17 cellular contexts compared by ENCODE assay signal in the genomic region with DNA sequence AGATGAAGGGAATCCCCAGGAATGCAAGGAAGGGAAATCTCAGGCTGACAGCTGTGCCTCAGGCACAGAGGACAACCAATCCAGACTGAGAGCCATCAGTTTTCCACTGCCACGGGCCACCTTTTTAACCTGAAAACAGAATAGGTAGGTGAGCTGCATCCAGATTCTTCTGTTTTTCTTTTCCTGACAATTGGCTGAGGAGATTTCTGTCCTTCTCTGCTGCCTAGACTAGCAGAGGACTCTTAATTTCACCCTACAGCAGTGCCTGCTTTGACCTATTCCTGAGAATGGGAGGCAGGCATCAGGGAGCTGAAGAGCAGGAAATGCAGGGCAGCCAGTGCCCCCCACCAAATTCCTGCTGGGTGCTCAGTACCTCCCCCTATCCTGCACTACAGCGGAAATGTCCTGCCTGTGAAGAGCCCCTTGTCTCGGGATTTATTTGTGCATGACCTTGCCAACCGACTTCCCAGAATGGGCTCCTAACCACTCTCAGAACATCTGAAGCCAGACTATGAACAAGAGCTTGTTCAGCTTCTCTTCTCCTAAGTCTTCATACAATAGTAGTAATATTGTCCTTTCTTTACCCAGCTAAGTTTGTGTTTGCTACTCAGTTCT.
DNase-seq lines count a peak whose midpoint lies in the region; ATAC-seq, FAIRE-seq and TF ChIP-seq lines count a peak whose summit lies in the region.
"Had no signal": no experiment of that assay in that cellular context is flagged by ENCODE, and none has a peak within 500 bp of the region (broad histone marks: within the 10 kb centered on the region; RNA-seq: fewer than 3 reads in every experiment).

No MANE protein-coding gene starts in this region.

- no peak overlapping the region for H4K5ac ChIP-seq in H1 (ENCODE audit: insufficient read length, low read depth, low read length)

- H4K91ac ChIP-seq in H1 (replicated peaks; ENCODE audit: insufficient read length, low read length) (no peak overlapping the region), trophoblast cell (ENCODE audit: low read depth, low read length) (peak overlapping the region; percentile 24)

- H3K14ac ChIP-seq in H1 (ENCODE audit: insufficient read length) (no peak overlapping the region), trophoblast cell (ENCODE audit: low read length) (no peak overlapping the region)

- no peak overlapping the region for H2BK20ac ChIP-seq in H1 (ENCODE audit: low read length)

- H3K18ac ChIP-seq in H1 (ENCODE audit: extremely low read depth, low read length), result no peak overlapping the region
- peak overlapping the region; percentile 30 for H3K18ac ChIP-seq in trophoblast cell (ENCODE audit: low read length)

- peak overlapping the region; percentile 40; the same call in 1 of the 2 replicates for H3K27ac Mint-ChIP-seq in GM23338
- no peak overlapping the region for H3K27ac Mint-ChIP-seq in progenitor cell of endocrine pancreas
- no peak overlapping the region for H3K27ac Mint-ChIP-seq in stimulated activated memory B cell treated with anti-CD40 and anti-IgM and Interleukin-4, amounts not matched to agents 10 μg/mL and 1 μg/mL and 100 μg/mL, for 72 hours

- H2BK5ac ChIP-seq in H1 (ENCODE audit: low read depth, low read length) (no peak overlapping the region), trophoblast cell (ENCODE audit: low read depth, low read length, poor library complexity) (peak overlapping the region; percentile 7)

- no peak for TF ChIP-seq EP300 in H1 (IDR thresholded peaks at IDR 0.05; ENCODE audit: borderline replicate concordance in 1 of 2, low read depth in 2 of 2, low read length in 2 of 2)

- CTCF ChIA-PET in H1 (lab: Charles Lee; ENCODE audit: partially characterized antibody), result interaction anchor here (0.6 to 1.6 kb wide), 8 partner anchors 9 to 286 kb away, joined by 3 to 7 read pairs (median 3); no protein-coding TSS in a partner anchor

- H3K9ac ChIP-seq in H1 (replicated peaks in 1 of 4; ENCODE audit: extremely low read depth in 1 of 4, low read depth in 3 of 4, low read length in 3 of 4) (no peak overlapping the region), trophoblast cell (ENCODE audit: low read length) (no peak overlapping the region)
- H3K9ac ChIP-seq: BLaER1 had no signal

- H3F3A ChIP-seq in GM23338 (replicated peaks; ENCODE audit: low read depth), result no peaks in the 10 kb centered on the region

- no peak overlapping the region for H4K8ac ChIP-seq in H1 (ENCODE audit: extremely low read depth, insufficient read depth, low read length)
- no peak overlapping the region for H4K8ac ChIP-seq in trophoblast cell (ENCODE audit: low read depth, low read length)

- H3K4ac ChIP-seq in H1 (replicated peaks; ENCODE audit: insufficient read length, low read depth, low read length) (no peak overlapping the region), trophoblast cell (ENCODE audit: low read depth, low read length) (no peak overlapping the region)

- H2AK5ac ChIP-seq in H1 (ENCODE audit: low read depth, low read length), result no peak overlapping the region
- H2AK5ac ChIP-seq in trophoblast cell (ENCODE audit: low read length), result no peak overlapping the region

- H4K12ac ChIP-seq in trophoblast cell (ENCODE audit: low read depth, low read length), result no peak overlapping the region

- H3K23ac ChIP-seq in H1 (ENCODE audit: insufficient read length), result no peak overlapping the region
- H3K23ac ChIP-seq in trophoblast cell (ENCODE audit: low read length), result no peak overlapping the region

- no peaks in the 10 kb centered on the region for H3K9me3 Mint-ChIP-seq in GM23338
- peaks cover 13% of the 10 kb centered on the region for H3K9me3 Mint-ChIP-seq in progenitor cell of endocrine pancreas (ENCODE audit: low read depth)
- H3K9me3 Mint-ChIP-seq in stimulated activated memory B cell treated with anti-CD40 and anti-IgM and Interleukin-4, amounts not matched to agents 10 μg/mL and 1 μg/mL and 100 μg/mL, for 72 hours, result peaks cover 3% of the 10 kb centered on the region
- H3K9me3 Mint-ChIP-seq: CD8-positive, alpha-beta T cell had no signal

- H3K27me3 Mint-ChIP-seq in GM23338 (ENCODE audit: insufficient read depth, low read depth, poor library complexity), result no peaks in the 10 kb centered on the region
- no peaks in the 10 kb centered on the region for H3K27me3 Mint-ChIP-seq in progenitor cell of endocrine pancreas
- no peaks in the 10 kb centered on the region for H3K27me3 Mint-ChIP-seq in stimulated activated memory B cell treated with anti-CD40 and anti-IgM and Interleukin-4, amounts not matched to agents 10 μg/mL and 1 μg/mL and 100 μg/mL, for 72 hours

- H2AFZ ChIP-seq in GM23338, result no peak overlapping the region
- H2AFZ ChIP-seq in H1 (ENCODE audit: low read length), result no peak overlapping the region
- no peak overlapping the region for H2AFZ ChIP-seq in trophoblast cell (ENCODE audit: insufficient read depth, low read length, poor library complexity)

- H3K56ac ChIP-seq in H1 (replicated peaks; ENCODE audit: insufficient read length, low read depth, low read length), result no peak overlapping the region

- H2BK120ac ChIP-seq in H1 (replicated peaks; ENCODE audit: low read depth, low read length) (no peak overlapping the region), trophoblast cell (ENCODE audit: insufficient read depth, low read length, poor library complexity) (no peak overlapping the region)

- DNase-seq in GM23338 (ENCODE audit: low spot score), result peak; percentile 62
- DNase-seq in H1 (ENCODE audit: low read depth in 1 of 2, low spot score in 2 of 2), result peak in 1 of 2 experiments; percentile 5
- peak; percentile 70 for DNase-seq in iPS-NIHi7 (ENCODE audit: extremely low spot score)
- no peak for DNase-seq in trophoblast cell
- no peak for DNase-seq in progenitor cell of endocrine pancreas (ENCODE audit: low spot score, unreplicated experiment)
- DNase-seq in activated CD4-positive, alpha-beta T cell treated with anti-CD3 and anti-CD28 coated beads, Interleukin-2, amount 50 U/mL, for 4 hours, result no peak
- DNase-seq: CD8-positive, alpha-beta T cell; NCI-H1092 treated with DMSO at 0.1 percent for 48 hours; NCI-H146; NCI-H2081; NCI-H2171 treated with DMSO at 0.1 percent for 48 hours; Peyer's patch had no signal

- no peak overlapping the region for H3K4me3 Mint-ChIP-seq in GM23338
- no peak overlapping the region for H3K4me3 Mint-ChIP-seq in progenitor cell of endocrine pancreas (ENCODE audit: low read depth)
- H3K4me3 Mint-ChIP-seq in stimulated activated memory B cell treated with anti-CD40 and anti-IgM and Interleukin-4, amounts not matched to agents 10 μg/mL and 1 μg/mL and 100 μg/mL, for 72 hours, result no peak overlapping the region
- H3K4me3 Mint-ChIP-seq: CD8-positive, alpha-beta T cell had no signal

- H3K4me3 ChIP-seq in GM23338 (no peak overlapping the region), H1 (ENCODE audit: extremely low read depth in 1 of 4, insufficient read depth in 2 of 4, low read depth in 3 of 4, low read length in 4 of 4) (no peak overlapping the region), trophoblast cell (ENCODE audit: low read depth, low read length) (no peak overlapping the region)
- H3K4me3 ChIP-seq: BLaER1, Peyer's patch, SJSA1 had no signal

- TF ChIP-seq POLR2A in H1 (IDR thresholded peaks at IDR 0.05; ENCODE audit: control extremely low read depth in 1 of 2, low read depth in 2 of 2, low read length in 2 of 2), result no peak

- H3K27me3 ChIP-seq in GM23338 (ENCODE audit: insufficient read depth), result no peaks in the 10 kb centered on the region
- no peaks in the 10 kb centered on the region for H3K27me3 ChIP-seq in H1 (replicated peaks in 1 of 4; ENCODE audit: control insufficient read depth in 3 of 4, extremely low read depth in 1 of 4, insufficient read depth in 3 of 4, low read length in 3 of 4)
- H3K27me3 ChIP-seq in trophoblast cell (ENCODE audit: insufficient read depth, low read length), result no peaks in the 10 kb centered on the region
- H3K27me3 ChIP-seq: Peyer's patch, SJSA1 had no signal

- POLR2A ChIA-PET in H1 (lab: Charles Lee; ENCODE audit: partially characterized antibody), result interaction anchor here (0.6 kb wide), 1 partner anchor 28 kb away, joined by 3 read pairs; no protein-coding TSS in a partner anchor

- H2BK12ac ChIP-seq in H1 (ENCODE audit: low read depth, low read length) (no peak overlapping the region), trophoblast cell (ENCODE audit: low read length) (no peak overlapping the region)

- H3K36me3 ChIP-seq in GM23338 (ENCODE audit: insufficient read depth) (no peaks in the 10 kb centered on the region), H1 (ENCODE audit: control insufficient read depth in 2 of 4, insufficient read depth in 4 of 4, low read length in 3 of 4) (no peaks in the 10 kb centered on the region), trophoblast cell (ENCODE audit: control insufficient read depth in 1 of 2, insufficient read depth in 2 of 2, low read length in 2 of 2) (no peaks in the 10 kb centered on the region)
- H3K36me3 ChIP-seq: BLaER1, Peyer's patch, SJSA1 had no signal

- H3K36me3 Mint-ChIP-seq in GM23338 (ENCODE audit: low read depth) (no peaks in the 10 kb centered on the region), progenitor cell of endocrine pancreas (ENCODE audit: insufficient read depth) (peaks cover 1% of the 10 kb centered on the region)
- peaks cover 5% of the 10 kb centered on the region for H3K36me3 Mint-ChIP-seq in stimulated activated memory B cell treated with anti-CD40 and anti-IgM and Interleukin-4, amounts not matched to agents 10 μg/mL and 1 μg/mL and 100 μg/mL, for 72 hours

- H3K9me2 ChIP-seq in GM23338 (ENCODE audit: insufficient read depth), result no peaks in the 10 kb centered on the region

- H3K27ac ChIP-seq in GM23338 (ENCODE audit: low read depth), result no peak overlapping the region
- H3K27ac ChIP-seq in H1 (ENCODE audit: low read depth, low read length), result no peak overlapping the region
- H3K27ac ChIP-seq in trophoblast cell (ENCODE audit: low read depth, low read length), result peak overlapping the region; percentile 80
- H3K27ac ChIP-seq: BLaER1, Peyer's patch, SJSA1 had no signal

- no peaks in the 10 kb centered on the region for H3K23me2 ChIP-seq in H1 (ENCODE audit: low read depth, low read length)

- H3K79me1 ChIP-seq in H1 (ENCODE audit: low read depth, low read length), result no peaks in the 10 kb centered on the region
- H3K79me1 ChIP-seq in trophoblast cell (ENCODE audit: low read length), result peaks cover 2% of the 10 kb centered on the region

- H4K20me1 ChIP-seq in GM23338 (replicated peaks; ENCODE audit: insufficient read depth) (no peaks in the 10 kb centered on the region), H1 (replicated peaks in 1 of 2; ENCODE audit: control insufficient read depth in 1 of 2, insufficient read depth in 2 of 2, low read length in 2 of 2) (no peaks in the 10 kb centered on the region)

- no peak overlapping the region for H2BK15ac ChIP-seq in H1 (ENCODE audit: low read length)

- TF ChIP-seq CTCF in GM23338 (conservative IDR thresholded peaks at IDR 0.05; ENCODE audit: low read depth in 2 of 2), result peak; percentile 44 to 51
- peak; percentile 13 to 53 (median 46); a peak in 3 of 4 replicates for TF ChIP-seq CTCF in H1 (IDR thresholded peaks at IDR 0.05; ENCODE audit: control extremely low read depth in 1 of 3, insufficient read depth in 1 of 3, low read depth in 1 of 3, low read length in 3 of 3)
- no peak for TF ChIP-seq CTCF in progenitor cell of endocrine pancreas (IDR thresholded peaks at IDR 0.05; ENCODE audit: unreplicated experiment)

- H3K4me1 ChIP-seq in GM23338 (ENCODE audit: insufficient read depth) (no peaks in the 10 kb centered on the region), H1 (replicated peaks in 1 of 4; ENCODE audit: control insufficient read depth in 3 of 4, insufficient read depth in 4 of 4, low read length in 3 of 4) (no peaks in the 10 kb centered on the region; a peak in 3 of 7 replicates), trophoblast cell (ENCODE audit: control insufficient read depth in 1 of 2, insufficient read depth in 2 of 2, low read length in 2 of 2) (peaks cover 3% of the 10 kb centered on the region in 2 experiments)
- H3K4me1 ChIP-seq: BLaER1, Peyer's patch, SJSA1 had no signal

- H3K9me3 ChIP-seq in H1 (ENCODE audit: insufficient read depth in 2 of 2, low read depth in 1 of 2, low read length in 1 of 2) (no peaks in the 10 kb centered on the region), trophoblast cell (ENCODE audit: insufficient read depth, low read depth, low read length) (no peaks in the 10 kb centered on the region)
- H3K9me3 ChIP-seq: Peyer's patch, SJSA1 had no signal

- H3K4me1 Mint-ChIP-seq in GM23338 (peaks cover 9% of the 10 kb centered on the region), progenitor cell of endocrine pancreas (ENCODE audit: low read depth) (peaks cover 9% of the 10 kb centered on the region)
- peaks cover 28% of the 10 kb centered on the region for H3K4me1 Mint-ChIP-seq in stimulated activated memory B cell treated with anti-CD40 and anti-IgM and Interleukin-4, amounts not matched to agents 10 μg/mL and 1 μg/mL and 100 μg/mL, for 72 hours

- H3K4me2 ChIP-seq in GM23338, result no peak overlapping the region
- H3K4me2 ChIP-seq in H1 (ENCODE audit: insufficient read depth in 1 of 2, low read depth in 2 of 2, low read length in 2 of 2), result no peak overlapping the region
- H3K4me2 ChIP-seq in trophoblast cell (ENCODE audit: low read length), result peak overlapping the region; percentile 34
- H3K4me2 ChIP-seq: BLaER1 had no signal

- 66% methylated on average over 4 of the region's 4 CpGs; no CpG with 5 or more reads in 1 of the 2 experiments for WGBS in H1 (ENCODE audit: extremely low coverage in 1 of 2, insufficient coverage in 1 of 2, insufficient read length in 1 of 2, insufficient replicate concordance in 2 of 2, low coverage in 1 of 2, low lambda C conversion rate in 2 of 2, missing lambda C conversion rate in 1 of 2), 2 experiments
- WGBS in trophoblast cell (ENCODE audit: extremely low coverage, insufficient coverage, insufficient read length), result no CpG with 5 or more reads among the region's 4 CpGs

- peak in 1 of 2 experiments; percentile 18; a peak in 1 of 4 replicates for TF ChIP-seq RAD21 in H1 (IDR thresholded peaks at IDR 0.05 in 1 of 2, conservative IDR thresholded peaks at IDR 0.05 in 1 of 2; ENCODE audit: low read depth in 2 of 2, low read length in 2 of 2)

- ATAC-seq in GM23338 (peak; percentile 68), GM21723 (IDR thresholded peaks at IDR 0.05; ENCODE audit: unreplicated experiment) (no peak)
- ATAC-seq in stimulated activated memory B cell treated with anti-CD40 and anti-IgM and Interleukin-4, amounts not matched to agents 10 μg/mL and 1 μg/mL and 100 μg/mL, for 72 hours, result no peak
- ATAC-seq: CD8-positive, alpha-beta T cell; HCT116 had no signal

- FAIRE-seq in H1 (lab: Jason Lieb, UNC), result peak; percentile 85

- H3K79me2 ChIP-seq in GM23338 (replicated peaks; ENCODE audit: insufficient read depth) (peaks cover 63% of the 10 kb centered on the region), H1 (ENCODE audit: control insufficient read depth in 1 of 2, insufficient read depth in 2 of 2, low read length in 2 of 2) (peaks cover 0 to 54% of the 10 kb centered on the region in 2 experiments; a peak in 2 of 4 replicates), trophoblast cell (ENCODE audit: control insufficient read depth, insufficient read depth, low read length, poor library complexity) (no peaks in the 10 kb centered on the region)

Comparison
In these comparisons a context has a peak if more than half of its experiments do, and no peak if none do; other contexts are left out.
1. DNase-seq: peak in GM23338 (single experiment) and iPS-NIHi7 (single experiment); none in trophoblast cell (0 of 2), progenitor cell of endocrine pancreas (single experiment) and activated CD4-positive, alpha-beta T cell treated with anti-CD3 and anti-CD28 coated beads, Interleukin-2, amount 50 U/mL, for 4 hours (0 of 2).